ENCODE assay signal across 10 cellular contexts in genomic region chr4:15755321-15755750, GRCh38. TPM values are rescaled to one million over a fixed set of nuclear protein-coding genes. Genes with fewer than 3 reads are reported as not detected.
DNase-seq lines count a peak whose midpoint lies in the region; ATAC-seq and TF ChIP-seq lines count a peak whose summit lies in the region.
"Had no signal": no experiment of that assay in that cellular context is flagged by ENCODE, and none has a peak within 500 bp of the region (broad histone marks: within the 10 kb centered on the region; RNA-seq: fewer than 3 reads in every experiment).

No MANE protein-coding gene starts in this region.

- DNase-seq in left ventricle myocardium inferior: no peak
- DNase-seq in left cardiac atrium: no peak
- DNase-seq in activated CD4-positive, alpha-beta T cell treated with anti-CD3 and anti-CD28 coated beads, Interleukin-2, amount 10 ng/mL, durations not matched to agents 24 days and 14 days: peak; percentile 81
- DNase-seq in epithelial cell of esophagus (ENCODE audit: low read depth): peak; percentile 51
- DNase-seq in NCI-H2171 (lab: John Stamatoyannopoulos, UW): no peak
- DNase-seq in GM10248 (ENCODE audit: extremely low spot score): no peak
- DNase-seq: NCI-H524 had no signal

- H3K36me3 ChIP-seq in left ventricle myocardium inferior (no peaks in the 10 kb centered on the region), thymus (ENCODE audit: control insufficient read depth, insufficient read depth) (no peaks in the 10 kb centered on the region)

- intact Hi-C loops in left ventricle myocardium inferior (cut with micrococcal nuclease) (no loop called here), left cardiac atrium (cut with DNase I) (no loop called here)
- intact Hi-C loops in activated CD4-positive, alpha-beta T cell treated with anti-CD3 and anti-CD28 coated beads, Interleukin-2, amount 10 ng/mL, durations not matched to agents 24 days and 14 days (cut with micrococcal nuclease): loop anchor here (1.0 to 5.0 kb wide), 4 partner anchors 16 to 1822 kb away; partner anchors contain the start of gene LAP3

- H3K4me3 ChIP-seq in left ventricle myocardium inferior (no peak overlapping the region), epithelial cell of esophagus (ENCODE audit: low read length) (no peak overlapping the region), thymus (ENCODE audit: low read length) (peak overlapping the region; percentile 66)

- ATAC-seq in left cardiac atrium (no peak), HG03342 (IDR thresholded peaks at IDR 0.05; ENCODE audit: unreplicated experiment) (no peak)

- H3K4me3 Mint-ChIP-seq in activated CD4-positive, alpha-beta T cell treated with anti-CD3 and anti-CD28 coated beads, Interleukin-2, amount 10 ng/mL, durations not matched to agents 24 days and 14 days: peak overlapping the region; percentile 77
- H3K4me3 Mint-ChIP-seq: neural crest cell had no signal

- peaks cover 50% of the 10 kb centered on the region for H3K4me1 Mint-ChIP-seq in activated CD4-positive, alpha-beta T cell treated with anti-CD3 and anti-CD28 coated beads, Interleukin-2, amount 10 ng/mL, durations not matched to agents 24 days and 14 days
- H3K4me1 Mint-ChIP-seq: neural crest cell had no signal

- H3K27ac Mint-ChIP-seq in activated CD4-positive, alpha-beta T cell treated with anti-CD3 and anti-CD28 coated beads, Interleukin-2, amount 10 ng/mL, durations not matched to agents 24 days and 14 days: peak overlapping the region; percentile 94

- H3K9me3 ChIP-seq in left ventricle myocardium inferior (replicated peaks) (no peaks in the 10 kb centered on the region), thymus (ENCODE audit: control insufficient read depth) (no peaks in the 10 kb centered on the region)

- WGBS in thymus: 88% methylated on average over 4 of the region's 4 CpGs

- H3K27me3 Mint-ChIP-seq in activated CD4-positive, alpha-beta T cell treated with anti-CD3 and anti-CD28 coated beads, Interleukin-2, amount 10 ng/mL, durations not matched to agents 24 days and 14 days: no peaks in the 10 kb centered on the region

- CTCF ChIA-PET in GM10248 (lab: Yijun Ruan, JAX): interaction anchor here (1.0 to 2.6 kb wide), 6 partner anchors 12 to 35 kb away, joined by 3 to 17 read pairs (median 6); no protein-coding TSS in a partner anchor

- peak overlapping the region; percentile 83 for H3K27ac ChIP-seq in left ventricle myocardium inferior (replicated peaks)
- H3K27ac ChIP-seq in thymus (ENCODE audit: low read depth): peak overlapping the region; percentile 81

- POLR2A ChIA-PET in GM10248 (lab: Yijun Ruan, JAX): no interaction called here

- TF ChIP-seq CTCF in left ventricle myocardium inferior (IDR thresholded peaks at IDR 0.05; ENCODE audit: borderline replicate concordance) (no peak), epithelial cell of esophagus (IDR thresholded peaks at IDR 0.05; ENCODE audit: insufficient read depth, low read depth, low read length, missing control alignments) (no peak), GM10248 (IDR thresholded peaks at IDR 0.05; ENCODE audit: control extremely low read depth, extremely low read depth, low read depth, missing control alignments) (no peak)

- no peaks in the 10 kb centered on the region for H3K27me3 ChIP-seq in left ventricle myocardium inferior (ENCODE audit: low read depth)
- H3K27me3 ChIP-seq in thymus (ENCODE audit: control insufficient read depth, insufficient read depth): no peaks in the 10 kb centered on the region

- peaks cover 21% of the 10 kb centered on the region for H3K4me1 ChIP-seq in left ventricle myocardium inferior
- peaks cover 23% of the 10 kb centered on the region for H3K4me1 ChIP-seq in thymus (ENCODE audit: control insufficient read depth, insufficient read depth, low read length)

- H3K9me3 Mint-ChIP-seq in activated CD4-positive, alpha-beta T cell treated with anti-CD3 and anti-CD28 coated beads, Interleukin-2, amount 10 ng/mL, durations not matched to agents 24 days and 14 days: peaks cover 6% of the 10 kb centered on the region

- H3K36me3 Mint-ChIP-seq in activated CD4-positive, alpha-beta T cell treated with anti-CD3 and anti-CD28 coated beads, Interleukin-2, amount 10 ng/mL, durations not matched to agents 24 days and 14 days (ENCODE audit: low read depth): peaks cover 5% of the 10 kb centered on the region

RNA-seq across cellular contexts. Expression of gene CD38, which starts 22.8 kb away (rescaled TPM):
- total RNA-seq in left ventricle myocardium inferior: 1.5 TPM
- 1 to 10 TPM; 5.7 to 6.9 TPM for total RNA-seq in left cardiac atrium
- total RNA-seq in activated CD4-positive, alpha-beta T cell treated with anti-CD3 and anti-CD28 coated beads, Interleukin-2, amount 10 ng/mL, durations not matched to agents 24 days and 14 days: 89.6 and 103 TPM in 2 replicates
- 31.0 TPM for polyA plus RNA-seq in thymus

RNA-seq across cellular contexts. Expression of gene BST1, which starts 52.5 kb away (rescaled TPM):
- 2.7 TPM for total RNA-seq in left ventricle myocardium inferior
- 10 to 100 TPM in 1 of 2 donors, 1 to 10 TPM in 1; 8.7 to 11.0 TPM for total RNA-seq in left cardiac atrium
- total RNA-seq in activated CD4-positive, alpha-beta T cell treated with anti-CD3 and anti-CD28 coated beads, Interleukin-2, amount 10 ng/mL, durations not matched to agents 24 days and 14 days: 0.12 and 0.72 TPM in 2 replicates
- 2.9 TPM for polyA plus RNA-seq in thymus

Comparison
In these comparisons a context has a peak if more than half of its experiments do, and no peak if none do; other contexts are left out.
1. DNase-seq: peak in activated CD4-positive, alpha-beta T cell treated with anti-CD3 and anti-CD28 coated beads, Interleukin-2, amount 10 ng/mL, durations not matched to agents 24 days and 14 days (single experiment) and epithelial cell of esophagus (single experiment); none in left ventricle myocardium inferior (single experiment), left cardiac atrium (single experiment), NCI-H2171 (single experiment) and GM10248 (single experiment).
2. RNA of gene CD38, which starts 22.8 kb away (total RNA-seq): 89.6 to 103 TPM in activated CD4-positive, alpha-beta T cell treated with anti-CD3 and anti-CD28 coated beads, Interleukin-2, amount 10 ng/mL, durations not matched to agents 24 days and 14 days; 5.7 to 6.9 TPM in left cardiac atrium and 1.5 TPM in left ventricle myocardium inferior (single experiment); every median in the first group is over 10 times any median in the second.